ENCODE assay signal across 10 cellular contexts in the genomic region with DNA sequence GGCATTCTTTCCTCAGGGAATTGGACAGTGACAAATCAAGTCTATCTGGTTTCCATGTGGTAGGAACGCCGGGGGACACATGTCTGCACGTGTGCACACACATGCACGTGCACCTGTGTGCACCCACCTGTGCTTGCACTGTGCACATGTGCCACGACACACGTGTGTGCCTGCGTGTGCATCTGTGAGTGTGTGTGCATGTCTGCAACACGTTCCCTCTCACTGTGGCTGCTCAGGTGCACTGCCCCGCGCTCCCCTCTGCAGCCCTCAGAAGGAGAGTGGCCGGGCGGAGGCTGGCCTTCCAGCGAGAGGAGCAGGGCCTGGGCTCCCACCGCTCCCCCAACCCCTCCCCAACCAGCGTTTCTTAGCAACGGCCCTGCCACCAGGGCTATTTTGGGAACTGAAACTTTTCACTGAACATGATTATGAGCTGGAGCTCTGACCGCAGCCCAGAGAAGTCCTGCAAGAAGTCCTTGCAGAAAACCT.
DNase-seq lines count a peak whose midpoint lies in the region; ATAC-seq and TF ChIP-seq lines count a peak whose summit lies in the region.
"Had no signal": no experiment of that assay in that cellular context is flagged by ENCODE, and none has a peak within 500 bp of the region (broad histone marks: within the 10 kb centered on the region; RNA-seq: fewer than 3 reads in every experiment).

No MANE protein-coding gene starts in this region.

- H3K79me2 ChIP-seq in mammary epithelial cell (ENCODE audit: insufficient read depth, low read length): no peaks in the 10 kb centered on the region

- no peak overlapping the region for H3K4me3 ChIP-seq in mesenchymal stem cell (ENCODE audit: insufficient read depth in 1 of 2, low read depth in 1 of 2, low read length in 2 of 2)
- no peak overlapping the region for H3K4me3 ChIP-seq in mammary epithelial cell (replicated peaks in 1 of 3; ENCODE audit: insufficient read depth in 1 of 3, low read depth in 2 of 3, low read length in 3 of 3)
- H3K4me3 ChIP-seq: pancreas had no signal

- no peak overlapping the region for H3K18ac ChIP-seq in mesenchymal stem cell (ENCODE audit: low read depth in 1 of 2, low read length in 2 of 2)

- no peak overlapping the region for H3K27ac ChIP-seq in mesenchymal stem cell (ENCODE audit: low read length, poor library complexity, severe bottlenecking)
- no peak overlapping the region for H3K27ac ChIP-seq in mammary epithelial cell (ENCODE audit: insufficient read depth, low read depth, low read length)
- H3K27ac ChIP-seq: pancreas had no signal

- no peaks in the 10 kb centered on the region for H4K20me1 ChIP-seq in mammary epithelial cell (ENCODE audit: insufficient read depth, low read length)

- H3K36me3 ChIP-seq in mesenchymal stem cell (ENCODE audit: control insufficient read depth in 1 of 2, insufficient read depth in 2 of 2, low read depth in 1 of 2, low read length in 2 of 2) (no peaks in the 10 kb centered on the region), mammary epithelial cell (ENCODE audit: insufficient read depth, low read length) (no peaks in the 10 kb centered on the region)
- H3K36me3 ChIP-seq: pancreas had no signal

- dilution Hi-C loops in mammary epithelial cell (cut with HindIII; ENCODE audit: low sequenced_read_pairs): no loop called here

- BruUV-seq in mammary epithelial cell (replicated peaks; lab: Mats Ljungman, UMichigan): no TSS peak

- WGBS in mesenchymal stem cell: 71% methylated on average over 17 of the region's 17 CpGs
- 24% methylated on average over 15 of the region's 17 CpGs for WGBS in mammary epithelial cell (ENCODE audit: low coverage, missing lambda C conversion rate)

- in situ Hi-C loops in mammary epithelial cell (cut with MboI; ENCODE audit: low sequenced_read_pairs in 2 of 2): loop anchor here in 1 of 2 donors (10.0 kb wide), 1 partner anchor 157 kb away; no protein-coding TSS in a partner anchor

- H2BK5ac ChIP-seq in mesenchymal stem cell (ENCODE audit: low read depth, low read length, poor library complexity, severe bottlenecking): no peak overlapping the region

- no peak for TF ChIP-seq CTCF in mammary epithelial cell (conservative IDR thresholded peaks at IDR 0.05 in 1 of 2, IDR thresholded peaks at IDR 0.05 in 1 of 2; ENCODE audit: extremely low read depth in 1 of 2, insufficient read depth in 1 of 2, low read depth in 1 of 2, low read length in 2 of 2)

- no peak overlapping the region for H2AFZ ChIP-seq in mesenchymal stem cell (ENCODE audit: low read depth, low read length)
- no peak overlapping the region for H2AFZ ChIP-seq in mammary epithelial cell (ENCODE audit: low read depth, low read length)

- intact Hi-C loops in mammary epithelial cell (cut with micrococcal nuclease): no loop called here

- no peak overlapping the region for H2AK5ac ChIP-seq in mesenchymal stem cell (ENCODE audit: low read length, severe bottlenecking)

- H3K9me3 ChIP-seq in mesenchymal stem cell (ENCODE audit: control insufficient read depth, low read length) (no peaks in the 10 kb centered on the region), mammary epithelial cell (replicated peaks; ENCODE audit: insufficient read depth, low read length) (no peaks in the 10 kb centered on the region)
- H3K9me3 ChIP-seq: pancreas had no signal

- H3K79me1 ChIP-seq in mesenchymal stem cell (replicated peaks; ENCODE audit: low read length, poor library complexity, severe bottlenecking): no peaks in the 10 kb centered on the region

- H3K27me3 ChIP-seq in mesenchymal stem cell (ENCODE audit: control insufficient read depth in 1 of 2, insufficient read depth in 1 of 2, low read length in 2 of 2): peaks cover 0 to 64% of the 10 kb centered on the region in 2 experiments
- H3K27me3 ChIP-seq in mammary epithelial cell (ENCODE audit: insufficient read depth, low read length): peaks cover 7% of the 10 kb centered on the region

- CTCF ChIA-PET in mammary epithelial cell (lab: Charles Lee; ENCODE audit: low non-redundant PET): interaction anchor here (0.7 kb wide), 1 partner anchor 155 kb away, joined by 4 read pairs; no protein-coding TSS in a partner anchor

- H2BK120ac ChIP-seq in mesenchymal stem cell (ENCODE audit: low read depth, low read length): no peak overlapping the region

- H4K8ac ChIP-seq in mesenchymal stem cell (ENCODE audit: low read length): no peak overlapping the region

- ATAC-seq in GM18861 (IDR thresholded peaks at IDR 0.05; ENCODE audit: unreplicated experiment) (peak; percentile 73), HG02763 (IDR thresholded peaks at IDR 0.05; ENCODE audit: unreplicated experiment) (peak; percentile 83)

- H3K4me2 ChIP-seq in mesenchymal stem cell (ENCODE audit: low read length, poor library complexity, severe bottlenecking) (no peak overlapping the region), mammary epithelial cell (ENCODE audit: insufficient read depth, low read depth, low read length) (no peak overlapping the region)

- no peak overlapping the region for H3K9ac ChIP-seq in mesenchymal stem cell (ENCODE audit: low read length)
- H3K9ac ChIP-seq in mammary epithelial cell (ENCODE audit: insufficient read depth, low read length): no peak overlapping the region

- H3K4ac ChIP-seq in mesenchymal stem cell (ENCODE audit: low read depth in 1 of 2, low read length in 2 of 2): no peak overlapping the region

- no peak overlapping the region for H3K23ac ChIP-seq in mesenchymal stem cell (ENCODE audit: low read length in 2 of 2)

- no peak overlapping the region for H2BK12ac ChIP-seq in mesenchymal stem cell (ENCODE audit: low read length in 2 of 2)

- no peak overlapping the region for H2BK15ac ChIP-seq in mesenchymal stem cell (ENCODE audit: low read depth, poor library complexity, severe bottlenecking)

- peak; percentile 92 for DNase-seq in NOMO-1 treated with DMSO at 0.1 percent for 48 hours (lab: John Stamatoyannopoulos, UW; ENCODE audit: unreplicated experiment)
- no peak for DNase-seq in mesenchymal stem cell
- DNase-seq in mammary epithelial cell: no peak
- no peak for DNase-seq in NCI-H748 treated with DMSO at 0.1 percent for 48 hours (lab: John Stamatoyannopoulos, UW)
- DNase-seq in SW480 (ENCODE audit: low spot score): no peak
- DNase-seq in DMS 273 (lab: John Stamatoyannopoulos, UW; ENCODE audit: unreplicated experiment): no peak
- DNase-seq: effector CD8-positive, alpha-beta T cell had no signal

- H3K14ac ChIP-seq in mesenchymal stem cell (ENCODE audit: low read length in 2 of 2): no peak overlapping the region

- H3K4me1 ChIP-seq in mesenchymal stem cell (ENCODE audit: control insufficient read depth, insufficient read depth, low read depth, low read length) (peaks cover 1% of the 10 kb centered on the region), mammary epithelial cell (ENCODE audit: insufficient read depth, low read length) (no peaks in the 10 kb centered on the region)
- H3K4me1 ChIP-seq: pancreas had no signal

- H4K91ac ChIP-seq in mesenchymal stem cell (ENCODE audit: low read length): peak overlapping the region; percentile 14
